Comparison of ENCODE assay signal across 8 cellular contexts in genomic region chr11:47464479-47464878, GRCh38. TPM values are rescaled to one million over a fixed set of nuclear protein-coding genes. Genes with fewer than 3 reads are reported as not detected.
DNase-seq lines count a peak whose midpoint lies in the region; ATAC-seq, FAIRE-seq and TF ChIP-seq lines count a peak whose summit lies in the region.
"Had no signal": no experiment of that assay in that cellular context is flagged by ENCODE, and none has a peak within 500 bp of the region (broad histone marks: within the 10 kb centered on the region; RNA-seq: fewer than 3 reads in every experiment).

No MANE protein-coding gene starts in this region.

- H3K9ac ChIP-seq in DND-41 (ENCODE audit: low read depth, low read length) (no peak overlapping the region), H1 (replicated peaks in 1 of 4; ENCODE audit: extremely low read depth in 1 of 4, low read depth in 3 of 4, low read length in 3 of 4) (no peak overlapping the region), trophoblast cell (ENCODE audit: low read length) (no peak overlapping the region)

- H3K9me3 ChIP-seq in DND-41 (ENCODE audit: insufficient read depth, low read length, severe bottlenecking) (no peaks in the 10 kb centered on the region), H1 (ENCODE audit: insufficient read depth in 2 of 2, low read depth in 1 of 2, low read length in 1 of 2) (no peaks in the 10 kb centered on the region), mucosa of descending colon (no peaks in the 10 kb centered on the region), trophoblast cell (ENCODE audit: insufficient read depth, low read depth, low read length) (no peaks in the 10 kb centered on the region)
- H3K9me3 ChIP-seq: tibial artery had no signal

- no peaks in the 10 kb centered on the region for H3K23me2 ChIP-seq in H1 (ENCODE audit: low read depth, low read length)

- peaks cover 27% of the 10 kb centered on the region for H4K20me1 ChIP-seq in DND-41 (ENCODE audit: insufficient read depth, low read length)
- peaks cover 0 to 15% of the 10 kb centered on the region in 2 experiments for H4K20me1 ChIP-seq in H1 (replicated peaks in 1 of 2; ENCODE audit: control insufficient read depth in 1 of 2, insufficient read depth in 2 of 2, low read length in 2 of 2)

- CTCF ChIA-PET in H1 (lab: Charles Lee; ENCODE audit: partially characterized antibody): interaction anchor here (0.9 to 1.8 kb wide), 6 partner anchors 7 to 57 kb away, joined by 3 to 5 read pairs (median 3); no protein-coding TSS in a partner anchor

- no peak overlapping the region for H2BK15ac ChIP-seq in H1 (ENCODE audit: low read length)

- intact Hi-C loops in mucosa of descending colon (cut with DNase I, micrococcal nuclease): no loop called here

- no peak overlapping the region for H4K5ac ChIP-seq in H1 (ENCODE audit: insufficient read length, low read depth, low read length)

- H3K27me3 ChIP-seq in DND-41 (ENCODE audit: insufficient read depth, low read length, poor library complexity) (no peaks in the 10 kb centered on the region), H1 (replicated peaks in 1 of 4; ENCODE audit: control insufficient read depth in 3 of 4, extremely low read depth in 1 of 4, insufficient read depth in 3 of 4, low read length in 3 of 4) (no peaks in the 10 kb centered on the region), trophoblast cell (ENCODE audit: insufficient read depth, low read length) (no peaks in the 10 kb centered on the region)
- H3K27me3 ChIP-seq: tibial artery had no signal

- no peak overlapping the region for H2AFZ ChIP-seq in DND-41 (ENCODE audit: low read depth, low read length)
- no peak overlapping the region for H2AFZ ChIP-seq in H1 (ENCODE audit: low read length)
- no peak overlapping the region for H2AFZ ChIP-seq in trophoblast cell (ENCODE audit: insufficient read depth, low read length, poor library complexity)

- POLR2A ChIA-PET in H1 (lab: Charles Lee; ENCODE audit: partially characterized antibody): interaction anchor here (0.8 to 1.6 kb wide), 3 partner anchors 9 to 24 kb away, joined by 3 to 4 read pairs (median 4); no protein-coding TSS in a partner anchor

- no peak overlapping the region for H4K12ac ChIP-seq in trophoblast cell (ENCODE audit: low read depth, low read length)

- no peak overlapping the region for H2BK20ac ChIP-seq in H1 (ENCODE audit: low read length)

- no peak; a peak in 1 of 3 replicates for TF ChIP-seq POLR2A in H1 (IDR thresholded peaks at IDR 0.05; ENCODE audit: control extremely low read depth in 1 of 2, low read depth in 2 of 2, low read length in 2 of 2)

- H3K14ac ChIP-seq in H1 (ENCODE audit: insufficient read length) (no peak overlapping the region), trophoblast cell (ENCODE audit: low read length) (no peak overlapping the region)

- H3K36me3 ChIP-seq in DND-41 (ENCODE audit: insufficient read depth, low read length): peaks cover 53% of the 10 kb centered on the region
- H3K36me3 ChIP-seq in H1 (ENCODE audit: control insufficient read depth in 2 of 4, insufficient read depth in 4 of 4, low read length in 3 of 4): peaks cover 0 to 25% (median 1%) of the 10 kb centered on the region in 4 experiments; a peak in 3 of 8 replicates
- no peaks in the 10 kb centered on the region for H3K36me3 ChIP-seq in mucosa of descending colon (ENCODE audit: low read depth)
- peaks cover 23 to 36% of the 10 kb centered on the region in 2 experiments for H3K36me3 ChIP-seq in trophoblast cell (ENCODE audit: control insufficient read depth in 1 of 2, insufficient read depth in 2 of 2, low read length in 2 of 2)

- ATAC-seq in DND-41 (ENCODE audit: insufficient read depth, low read depth) (peak; percentile 28; the same call in 1 of the 3 replicates), mucosa of descending colon (no peak)

- H3K56ac ChIP-seq in H1 (replicated peaks; ENCODE audit: insufficient read length, low read depth, low read length): no peak overlapping the region

- no peak overlapping the region for H3K18ac ChIP-seq in H1 (ENCODE audit: extremely low read depth, low read length)
- no peak overlapping the region for H3K18ac ChIP-seq in trophoblast cell (ENCODE audit: low read length)

- H3K4ac ChIP-seq in H1 (replicated peaks; ENCODE audit: insufficient read length, low read depth, low read length) (no peak overlapping the region), trophoblast cell (ENCODE audit: low read depth, low read length) (no peak overlapping the region)

- H2BK5ac ChIP-seq in H1 (ENCODE audit: low read depth, low read length) (no peak overlapping the region), trophoblast cell (ENCODE audit: low read depth, low read length, poor library complexity) (no peak overlapping the region)

- H2BK120ac ChIP-seq in H1 (replicated peaks; ENCODE audit: low read depth, low read length) (no peak overlapping the region), trophoblast cell (ENCODE audit: insufficient read depth, low read length, poor library complexity) (no peak overlapping the region)

- TF ChIP-seq RAD21 in H1 (IDR thresholded peaks at IDR 0.05 in 1 of 2, conservative IDR thresholded peaks at IDR 0.05 in 1 of 2; ENCODE audit: low read depth in 2 of 2, low read length in 2 of 2): no peak

- no peak overlapping the region for H4K8ac ChIP-seq in H1 (ENCODE audit: extremely low read depth, insufficient read depth, low read length)
- H4K8ac ChIP-seq in trophoblast cell (ENCODE audit: low read depth, low read length): no peak overlapping the region

- H3K79me1 ChIP-seq in H1 (ENCODE audit: low read depth, low read length) (peaks cover 10% of the 10 kb centered on the region), trophoblast cell (ENCODE audit: low read length) (no peaks in the 10 kb centered on the region)

- H3K27ac ChIP-seq in DND-41 (ENCODE audit: low read length) (no peak overlapping the region), H1 (ENCODE audit: low read depth, low read length) (peak overlapping the region; percentile 65; the same call in 1 of the 2 replicates), trophoblast cell (ENCODE audit: low read depth, low read length) (no peak overlapping the region)

- no peak for TF ChIP-seq EP300 in H1 (IDR thresholded peaks at IDR 0.05; ENCODE audit: borderline replicate concordance in 1 of 2, low read depth in 2 of 2, low read length in 2 of 2)

- TF ChIP-seq CTCF in DND-41 (IDR thresholded peaks at IDR 0.05; ENCODE audit: borderline replicate concordance, extremely low read depth, low read length, poor library complexity, severe bottlenecking): no peak
- TF ChIP-seq CTCF in H1 (IDR thresholded peaks at IDR 0.05; ENCODE audit: control extremely low read depth in 1 of 3, insufficient read depth in 1 of 3, low read depth in 1 of 3, low read length in 3 of 3): no peak
- no peak for TF ChIP-seq CTCF in mucosa of descending colon (IDR thresholded peaks at IDR 0.05)

- 81% methylated on average over 5 of the region's 5 CpGs; no CpG with 5 or more reads in 1 of the 2 experiments for WGBS in H1 (ENCODE audit: extremely low coverage in 1 of 2, insufficient coverage in 1 of 2, insufficient read length in 1 of 2, insufficient replicate concordance in 2 of 2, low coverage in 1 of 2, low lambda C conversion rate in 2 of 2, missing lambda C conversion rate in 1 of 2), 2 experiments
- no CpG with 5 or more reads among the region's 5 CpGs for WGBS in trophoblast cell (ENCODE audit: extremely low coverage, insufficient coverage, insufficient read length)

- H3K4me1 ChIP-seq in DND-41 (ENCODE audit: insufficient read depth, low read length): no peaks in the 10 kb centered on the region
- peaks cover 11 to 25% (median 15%) of the 10 kb centered on the region in 4 experiments for H3K4me1 ChIP-seq in H1 (replicated peaks in 1 of 4; ENCODE audit: control insufficient read depth in 3 of 4, insufficient read depth in 4 of 4, low read length in 3 of 4)
- H3K4me1 ChIP-seq in mucosa of descending colon (ENCODE audit: low read depth): peaks cover 15% of the 10 kb centered on the region
- no peaks in the 10 kb centered on the region for H3K4me1 ChIP-seq in trophoblast cell (ENCODE audit: control insufficient read depth in 1 of 2, insufficient read depth in 2 of 2, low read length in 2 of 2)

- no peak overlapping the region for H4K91ac ChIP-seq in H1 (replicated peaks; ENCODE audit: insufficient read length, low read length)
- no peak overlapping the region for H4K91ac ChIP-seq in trophoblast cell (ENCODE audit: low read depth, low read length)

- H3K79me2 ChIP-seq in DND-41 (ENCODE audit: insufficient read depth, low read length) (peaks cover 30% of the 10 kb centered on the region), H1 (ENCODE audit: control insufficient read depth in 1 of 2, insufficient read depth in 2 of 2, low read length in 2 of 2) (peaks cover 0 to 13% of the 10 kb centered on the region in 2 experiments; a peak in 2 of 4 replicates), trophoblast cell (ENCODE audit: control insufficient read depth, insufficient read depth, low read length, poor library complexity) (no peaks in the 10 kb centered on the region)

- H2AK5ac ChIP-seq in H1 (ENCODE audit: low read depth, low read length) (no peak overlapping the region), trophoblast cell (ENCODE audit: low read length) (no peak overlapping the region)

- H3K4me3 ChIP-seq in DND-41 (ENCODE audit: low read depth in 1 of 2, low read length in 2 of 2): no peak overlapping the region
- H3K4me3 ChIP-seq in H1 (ENCODE audit: extremely low read depth in 1 of 4, insufficient read depth in 2 of 4, low read depth in 3 of 4, low read length in 4 of 4): no peak overlapping the region
- H3K4me3 ChIP-seq in mucosa of descending colon: no peak overlapping the region
- H3K4me3 ChIP-seq in trophoblast cell (ENCODE audit: low read depth, low read length): no peak overlapping the region
- H3K4me3 ChIP-seq: tibial artery had no signal

- H3K23ac ChIP-seq in H1 (ENCODE audit: insufficient read length): no peak overlapping the region
- no peak overlapping the region for H3K23ac ChIP-seq in trophoblast cell (ENCODE audit: low read length)

- H2BK12ac ChIP-seq in H1 (ENCODE audit: low read depth, low read length): no peak overlapping the region
- H2BK12ac ChIP-seq in trophoblast cell (ENCODE audit: low read length): no peak overlapping the region

- DNase-seq in DND-41: no peak
- peak; percentile 91 to 94 for DNase-seq in NCI-H1930 (lab: John Stamatoyannopoulos, UW)
- DNase-seq in H1 (ENCODE audit: low read depth in 1 of 2, low spot score in 2 of 2): no peak
- no peak for DNase-seq in mucosa of descending colon
- DNase-seq in trophoblast cell: no peak
- DNase-seq in amniotic stem cell (lab: John Stamatoyannopoulos, UW): no peak
- DNase-seq: NCI-H1048 had no signal

- H3K4me2 ChIP-seq in DND-41 (ENCODE audit: insufficient read depth, low read length): no peak overlapping the region
- no peak overlapping the region for H3K4me2 ChIP-seq in H1 (ENCODE audit: insufficient read depth in 1 of 2, low read depth in 2 of 2, low read length in 2 of 2)
- no peak overlapping the region for H3K4me2 ChIP-seq in trophoblast cell (ENCODE audit: low read length)

- FAIRE-seq in H1 (lab: Jason Lieb, UNC): no peak

RNA-seq across cellular contexts. Expression of gene RAPSN, which starts 15.5 kb away (rescaled TPM):
- 0.34 TPM in 1 of 2 replicates, not detected in the other for total RNA-seq in H1 (2021; fragmentation: NEBNext Ultra II Directional; extraction: Animal tissue kit (Norgen Biotek cat#: 25700))
- polyA plus RNA-seq in H1 (2011; rRNA removed): 0.05 and 0.06 TPM in 2 replicates
- polyA plus RNA-seq in H1 (2011; cell fraction: cytosol; rRNA removed): 0.05 TPM
- 0.54 TPM for polyA plus RNA-seq in H1 (2011; cell fraction: nucleus; rRNA removed)
- polyA plus RNA-seq in H1 (2012, experiment 1 of 2): 0.11 TPM in 1 of 4 replicates, not detected in the others
- not detected for polyA plus RNA-seq in H1 (2012, experiment 2 of 2)
- 0.71 TPM for polyA plus RNA-seq in H1 (2013, experiment 1 of 2)
- polyA plus RNA-seq in H1 (2013, experiment 2 of 2): 0.29 TPM
- polyA minus RNA-seq in H1 (2011; rRNA and poly(A)+ RNA removed): not detected in 2 replicates
- not detected for polyA minus RNA-seq in H1 (2011; cell fraction: cytosol; rRNA and poly(A)+ RNA removed)
- polyA minus RNA-seq in H1 (2011; cell fraction: nucleus; rRNA and poly(A)+ RNA removed): 0.60 TPM
- under 1 TPM; 0.41 to 0.96 (median 0.95) TPM for total RNA-seq in mucosa of descending colon
- 0.15 and 0.40 TPM in 2 replicates for polyA plus RNA-seq in trophoblast cell (2013)

RNA-seq across cellular contexts. Expression of gene PSMC3, which starts 38.2 kb away (rescaled TPM):
- 159 and 160 TPM in 2 replicates for total RNA-seq in H1 (2021; fragmentation: NEBNext Ultra II Directional; extraction: Animal tissue kit (Norgen Biotek cat#: 25700))
- 105 and 114 TPM in 2 replicates for polyA plus RNA-seq in H1 (2011; rRNA removed)
- 201 TPM for polyA plus RNA-seq in H1 (2011; cell fraction: cytosol; rRNA removed)
- polyA plus RNA-seq in H1 (2011; cell fraction: nucleus; rRNA removed): 110 TPM
- polyA plus RNA-seq in H1 (2012, experiment 1 of 2): 209 to 226 TPM (median 211 TPM) in 4 replicates
- polyA plus RNA-seq in H1 (2012, experiment 2 of 2): 124 TPM
- polyA plus RNA-seq in H1 (2013, experiment 1 of 2): 82.6 TPM
- polyA plus RNA-seq in H1 (2013, experiment 2 of 2): 81.6 TPM
- 94.5 and 111 TPM in 2 replicates for polyA minus RNA-seq in H1 (2011; rRNA and poly(A)+ RNA removed)
- 65.4 TPM for polyA minus RNA-seq in H1 (2011; cell fraction: cytosol; rRNA and poly(A)+ RNA removed)
- polyA minus RNA-seq in H1 (2011; cell fraction: nucleus; rRNA and poly(A)+ RNA removed): 50.5 TPM
- total RNA-seq in mucosa of descending colon: 100 to 1,000 TPM in 1 of 3 donors, 10 to 100 TPM in 2; 70.7 to 115 (median 91.0) TPM
- 124 and 126 TPM in 2 replicates for polyA plus RNA-seq in trophoblast cell (2013)

RNA-seq across cellular contexts. Expression of gene SLC39A13, which starts 56.1 kb away (rescaled TPM):
- 20.9 and 23.2 TPM in 2 replicates for total RNA-seq in H1 (2021; fragmentation: NEBNext Ultra II Directional; extraction: Animal tissue kit (Norgen Biotek cat#: 25700))
- 30.0 and 42.9 TPM in 2 replicates for polyA plus RNA-seq in H1 (2011; rRNA removed)
- polyA plus RNA-seq in H1 (2011; cell fraction: cytosol; rRNA removed): 37.3 TPM
- 134 TPM for polyA plus RNA-seq in H1 (2011; cell fraction: nucleus; rRNA removed)
- polyA plus RNA-seq in H1 (2012, experiment 1 of 2): 14.8 to 28.7 TPM (median 25.1 TPM) in 4 replicates
- polyA plus RNA-seq in H1 (2012, experiment 2 of 2): 18.9 TPM
- polyA plus RNA-seq in H1 (2013, experiment 1 of 2): 19.5 TPM
- 19.1 TPM for polyA plus RNA-seq in H1 (2013, experiment 2 of 2)
- polyA minus RNA-seq in H1 (2011; rRNA and poly(A)+ RNA removed): 8.9 and 9.6 TPM in 2 replicates
- 10.0 TPM for polyA minus RNA-seq in H1 (2011; cell fraction: cytosol; rRNA and poly(A)+ RNA removed)
- 20.5 TPM for polyA minus RNA-seq in H1 (2011; cell fraction: nucleus; rRNA and poly(A)+ RNA removed)
- 10 to 100 TPM; 14.4 to 30.9 (median 21.4) TPM for total RNA-seq in mucosa of descending colon
- 27.5 and 28.6 TPM in 2 replicates for polyA plus RNA-seq in trophoblast cell (2013)

Comparison
In these comparisons a context has a peak if more than half of its experiments do, and no peak if none do; other contexts are left out.
1. DNase-seq: peak in NCI-H1930 (2 of 2); none in DND-41 (single experiment), H1 (0 of 2), mucosa of descending colon (0 of 3), trophoblast cell (0 of 2) and amniotic stem cell (single experiment).